Comparison of ENCODE assay signal across 1 cellular context in the genomic region with DNA sequence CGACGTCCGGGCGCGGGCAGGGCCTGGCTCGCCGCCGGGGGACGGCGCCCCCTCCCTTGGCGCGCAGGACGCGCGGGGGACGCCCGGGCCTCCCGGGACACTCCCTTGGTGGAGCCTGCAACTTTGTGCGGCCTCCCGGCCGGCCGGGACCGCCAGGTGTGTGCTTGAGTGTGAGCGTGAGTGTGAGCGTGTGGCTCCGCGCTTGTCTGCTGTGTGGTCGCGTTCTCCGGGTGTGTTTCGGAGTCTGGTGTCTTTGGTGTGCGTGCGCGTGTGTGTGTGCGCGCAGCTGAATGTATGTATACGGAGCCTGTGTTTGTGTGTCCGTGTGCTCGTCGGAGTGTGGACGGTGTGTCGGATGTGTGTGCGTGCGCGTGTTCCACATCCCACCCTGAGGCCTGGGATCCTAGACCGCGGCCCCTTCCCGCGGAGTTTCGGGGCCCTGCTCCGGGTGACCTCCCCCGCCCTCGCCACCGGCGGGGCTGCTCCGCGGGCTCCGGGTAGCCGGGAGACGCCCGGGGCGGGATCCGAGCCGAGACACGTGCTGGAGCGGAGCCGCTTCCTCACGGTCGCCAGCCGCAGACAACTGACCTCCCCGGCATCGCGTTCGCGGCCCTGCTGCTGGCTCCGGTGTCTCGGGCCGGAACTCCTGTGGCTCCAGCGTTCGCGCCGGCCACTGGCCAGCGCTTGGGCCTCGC.
TF ChIP-seq lines count a peak whose summit lies in the region.

No MANE protein-coding gene starts in this region.

TF ChIP-seq in WTC11, 78 proteins besides CTCF, POLR2A, EP300 and RAD21 (continued from another document):
- TF ChIP-seq, protein P1, sequence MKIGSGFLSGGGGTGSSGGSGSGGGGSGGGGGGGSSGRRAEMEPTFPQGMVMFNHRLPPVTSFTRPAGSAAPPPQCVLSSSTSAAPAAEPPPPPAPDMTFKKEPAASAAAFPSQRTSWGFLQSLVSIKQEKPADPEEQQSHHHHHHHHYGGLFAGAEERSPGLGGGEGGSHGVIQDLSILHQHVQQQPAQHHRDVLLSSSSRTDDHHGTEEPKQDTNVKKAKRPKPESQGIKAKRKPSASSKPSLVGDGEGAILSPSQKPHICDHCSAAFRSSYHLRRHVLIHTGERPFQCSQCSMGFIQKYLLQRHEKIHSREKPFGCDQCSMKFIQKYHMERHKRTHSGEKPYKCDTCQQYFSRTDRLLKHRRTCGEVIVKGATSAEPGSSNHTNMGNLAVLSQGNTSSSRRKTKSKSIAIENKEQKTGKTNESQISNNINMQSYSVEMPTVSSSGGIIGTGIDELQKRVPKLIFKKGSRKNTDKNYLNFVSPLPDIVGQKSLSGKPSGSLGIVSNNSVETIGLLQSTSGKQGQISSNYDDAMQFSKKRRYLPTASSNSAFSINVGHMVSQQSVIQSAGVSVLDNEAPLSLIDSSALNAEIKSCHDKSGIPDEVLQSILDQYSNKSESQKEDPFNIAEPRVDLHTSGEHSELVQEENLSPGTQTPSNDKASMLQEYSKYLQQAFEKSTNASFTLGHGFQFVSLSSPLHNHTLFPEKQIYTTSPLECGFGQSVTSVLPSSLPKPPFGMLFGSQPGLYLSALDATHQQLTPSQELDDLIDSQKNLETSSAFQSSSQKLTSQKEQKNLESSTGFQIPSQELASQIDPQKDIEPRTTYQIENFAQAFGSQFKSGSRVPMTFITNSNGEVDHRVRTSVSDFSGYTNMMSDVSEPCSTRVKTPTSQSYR (CRISPR knock-in tag; IDR thresholded peaks at IDR 0.05), result no peak
- TF ChIP-seq, protein P2, sequence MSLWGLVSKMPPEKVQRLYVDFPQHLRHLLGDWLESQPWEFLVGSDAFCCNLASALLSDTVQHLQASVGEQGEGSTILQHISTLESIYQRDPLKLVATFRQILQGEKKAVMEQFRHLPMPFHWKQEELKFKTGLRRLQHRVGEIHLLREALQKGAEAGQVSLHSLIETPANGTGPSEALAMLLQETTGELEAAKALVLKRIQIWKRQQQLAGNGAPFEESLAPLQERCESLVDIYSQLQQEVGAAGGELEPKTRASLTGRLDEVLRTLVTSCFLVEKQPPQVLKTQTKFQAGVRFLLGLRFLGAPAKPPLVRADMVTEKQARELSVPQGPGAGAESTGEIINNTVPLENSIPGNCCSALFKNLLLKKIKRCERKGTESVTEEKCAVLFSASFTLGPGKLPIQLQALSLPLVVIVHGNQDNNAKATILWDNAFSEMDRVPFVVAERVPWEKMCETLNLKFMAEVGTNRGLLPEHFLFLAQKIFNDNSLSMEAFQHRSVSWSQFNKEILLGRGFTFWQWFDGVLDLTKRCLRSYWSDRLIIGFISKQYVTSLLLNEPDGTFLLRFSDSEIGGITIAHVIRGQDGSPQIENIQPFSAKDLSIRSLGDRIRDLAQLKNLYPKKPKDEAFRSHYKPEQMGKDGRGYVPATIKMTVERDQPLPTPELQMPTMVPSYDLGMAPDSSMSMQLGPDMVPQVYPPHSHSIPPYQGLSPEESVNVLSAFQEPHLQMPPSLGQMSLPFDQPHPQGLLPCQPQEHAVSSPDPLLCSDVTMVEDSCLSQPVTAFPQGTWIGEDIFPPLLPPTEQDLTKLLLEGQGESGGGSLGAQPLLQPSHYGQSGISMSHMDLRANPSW (CRISPR knock-in tag; conservative IDR thresholded peaks at IDR 0.05; ENCODE audit: low read depth), result 0 out of 2 replicates have a peak, but pooled peaks have one; percentile 27
- TF ChIP-seq, protein P3, sequence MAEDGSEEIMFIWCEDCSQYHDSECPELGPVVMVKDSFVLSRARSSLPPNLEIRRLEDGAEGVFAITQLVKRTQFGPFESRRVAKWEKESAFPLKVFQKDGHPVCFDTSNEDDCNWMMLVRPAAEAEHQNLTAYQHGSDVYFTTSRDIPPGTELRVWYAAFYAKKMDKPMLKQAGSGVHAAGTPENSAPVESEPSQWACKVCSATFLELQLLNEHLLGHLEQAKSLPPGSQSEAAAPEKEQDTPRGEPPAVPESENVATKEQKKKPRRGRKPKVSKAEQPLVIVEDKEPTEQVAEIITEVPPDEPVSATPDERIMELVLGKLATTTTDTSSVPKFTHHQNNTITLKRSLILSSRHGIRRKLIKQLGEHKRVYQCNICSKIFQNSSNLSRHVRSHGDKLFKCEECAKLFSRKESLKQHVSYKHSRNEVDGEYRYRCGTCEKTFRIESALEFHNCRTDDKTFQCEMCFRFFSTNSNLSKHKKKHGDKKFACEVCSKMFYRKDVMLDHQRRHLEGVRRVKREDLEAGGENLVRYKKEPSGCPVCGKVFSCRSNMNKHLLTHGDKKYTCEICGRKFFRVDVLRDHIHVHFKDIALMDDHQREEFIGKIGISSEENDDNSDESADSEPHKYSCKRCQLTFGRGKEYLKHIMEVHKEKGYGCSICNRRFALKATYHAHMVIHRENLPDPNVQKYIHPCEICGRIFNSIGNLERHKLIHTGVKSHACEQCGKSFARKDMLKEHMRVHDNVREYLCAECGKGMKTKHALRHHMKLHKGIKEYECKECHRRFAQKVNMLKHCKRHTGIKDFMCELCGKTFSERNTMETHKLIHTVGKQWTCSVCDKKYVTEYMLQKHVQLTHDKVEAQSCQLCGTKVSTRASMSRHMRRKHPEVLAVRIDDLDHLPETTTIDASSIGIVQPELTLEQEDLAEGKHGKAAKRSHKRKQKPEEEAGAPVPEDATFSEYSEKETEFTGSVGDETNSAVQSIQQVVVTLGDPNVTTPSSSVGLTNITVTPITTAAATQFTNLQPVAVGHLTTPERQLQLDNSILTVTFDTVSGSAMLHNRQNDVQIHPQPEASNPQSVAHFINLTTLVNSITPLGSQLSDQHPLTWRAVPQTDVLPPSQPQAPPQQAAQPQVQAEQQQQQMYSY (CRISPR knock-in tag; IDR thresholded peaks at IDR 0.05), result 0 out of 2 replicates have a peak, but pooled peaks have one; percentile 13
